Comparison of ENCODE assay signal across 24 cellular contexts in the genomic region with DNA sequence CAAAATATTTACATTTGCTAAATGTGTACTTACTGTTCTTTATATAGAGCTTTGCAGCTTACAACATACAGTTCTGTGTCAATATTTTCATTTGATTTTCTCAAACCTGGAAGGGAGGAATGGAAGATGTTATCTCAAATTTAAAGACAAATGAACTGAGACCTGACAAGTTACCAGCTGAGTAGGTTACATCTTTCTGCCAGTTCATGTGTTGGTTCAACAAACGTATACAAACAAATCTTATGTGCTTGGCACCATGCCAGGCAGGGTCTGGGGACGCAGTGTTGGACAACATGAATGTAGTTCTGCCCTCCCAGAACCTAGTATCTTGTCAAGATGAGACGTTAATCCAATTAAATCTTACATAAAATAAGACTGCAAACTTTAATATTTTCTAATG.
"Had no signal": no experiment of that assay in that cellular context is flagged by ENCODE, and none has a peak within 500 bp of the region (broad histone marks: within the 10 kb centered on the region; RNA-seq: fewer than 3 reads in every experiment).

No MANE protein-coding gene starts in this region.

- H3K4me1 ChIP-seq: esophagus squamous epithelium, spleen, uterus had no signal

- H3K36me3 Mint-ChIP-seq: activated CD8-positive, alpha-beta memory T cell treated with anti-CD3 and anti-CD28 coated beads, Interleukin-2, amount 10 ng/mL, durations not matched to agents 7 days and 5 days; memory B cell; natural killer cell treated with Interleukin-12 subunit alpha and Interleukin-12 subunit beta and Interleukin-15 and Interleukin-18, amount 100 ng/mL, for 72 hours had no signal

- H3K4me1 Mint-ChIP-seq: activated CD4-positive, alpha-beta T cell treated with anti-CD3 and anti-CD28 coated beads, Interleukin-2, amount 10 ng/mL, durations not matched to agents 24 days and 14 days; activated CD8-positive, alpha-beta memory T cell treated with anti-CD3 and anti-CD28 coated beads, Interleukin-2, amount 10 ng/mL, durations not matched to agents 7 days and 5 days; activated naive CD8-positive, alpha-beta T cell treated with anti-CD3 and anti-CD28 coated beads, Interleukin-2, amount 50 U/mL, for 24 hours; memory B cell had no signal

- H3K4me3 ChIP-seq: esophagus squamous epithelium, gastrocnemius medialis, spleen, testis, uterus had no signal

- H3K36me3 ChIP-seq: esophagus squamous epithelium, gastrocnemius medialis, spleen, uterus had no signal

- H3K9me3 ChIP-seq: esophagus squamous epithelium, gastrocnemius medialis, spleen, testis, uterus had no signal

- ATAC-seq: activated CD4-positive, CD25-positive, alpha-beta regulatory T cell treated with anti-CD3 and anti-CD28 coated beads, Interleukin-2, amount 50 U/mL, for 24 hours; activated CD8-positive, alpha-beta memory T cell treated with anti-CD3 and anti-CD28 coated beads, Interleukin-2, amount 10 ng/mL, durations not matched to agents 7 days and 5 days; activated CD8-positive, alpha-beta T cell treated with anti-CD3 and anti-CD28 coated beads for 36 hours; activated naive CD8-positive, alpha-beta T cell treated with anti-CD3 and anti-CD28 coated beads, Interleukin-2, amount 50 U/mL, for 24 hours; gastrocnemius medialis; natural killer cell treated with Interleukin-12 subunit alpha and Interleukin-12 subunit beta and Interleukin-15 and Interleukin-18, amount 100 ng/mL, for 72 hours had no signal

- H3K27me3 ChIP-seq: esophagus squamous epithelium, gastrocnemius medialis, testis, uterus had no signal

- H3K27me3 Mint-ChIP-seq: activated CD4-positive, alpha-beta T cell treated with anti-CD3 and anti-CD28 coated beads, Interleukin-2, amount 10 ng/mL, durations not matched to agents 24 days and 14 days; activated CD8-positive, alpha-beta memory T cell treated with anti-CD3 and anti-CD28 coated beads, Interleukin-2, amount 10 ng/mL, durations not matched to agents 7 days and 5 days; activated naive CD8-positive, alpha-beta T cell treated with anti-CD3 and anti-CD28 coated beads, Interleukin-2, amount 50 U/mL, for 24 hours had no signal

- H3K4me3 Mint-ChIP-seq: activated CD4-positive, alpha-beta T cell treated with anti-CD3 and anti-CD28 coated beads, Interleukin-2, amount 10 ng/mL, durations not matched to agents 24 days and 14 days; activated CD8-positive, alpha-beta memory T cell treated with anti-CD3 and anti-CD28 coated beads, Interleukin-2, amount 10 ng/mL, durations not matched to agents 7 days and 5 days; activated CD8-positive, alpha-beta T cell treated with anti-CD3 and anti-CD28 coated beads for 36 hours; activated naive CD8-positive, alpha-beta T cell treated with anti-CD3 and anti-CD28 coated beads, Interleukin-2, amount 50 U/mL, for 24 hours; endodermal cell; memory B cell; natural killer cell treated with Interleukin-12 subunit alpha and Interleukin-12 subunit beta and Interleukin-15 and Interleukin-18, amount 100 ng/mL, for 72 hours had no signal

- H3K9me3 Mint-ChIP-seq: activated CD4-positive, alpha-beta T cell treated with anti-CD3 and anti-CD28 coated beads, Interleukin-2, amount 10 ng/mL, durations not matched to agents 24 days and 14 days; activated CD8-positive, alpha-beta T cell treated with anti-CD3 and anti-CD28 coated beads for 36 hours; activated naive CD8-positive, alpha-beta T cell treated with anti-CD3 and anti-CD28 coated beads, Interleukin-2, amount 50 U/mL, for 24 hours; endodermal cell; memory B cell; natural killer cell treated with Interleukin-12 subunit alpha and Interleukin-12 subunit beta and Interleukin-15 and Interleukin-18, amount 100 ng/mL, for 72 hours had no signal

- H3K27ac ChIP-seq: esophagus squamous epithelium, gastrocnemius medialis, spleen, testis, uterus had no signal

- H3K27ac Mint-ChIP-seq: activated CD4-positive, alpha-beta T cell treated with anti-CD3 and anti-CD28 coated beads, Interleukin-2, amount 10 ng/mL, durations not matched to agents 24 days and 14 days; activated CD8-positive, alpha-beta memory T cell treated with anti-CD3 and anti-CD28 coated beads, Interleukin-2, amount 10 ng/mL, durations not matched to agents 7 days and 5 days; activated CD8-positive, alpha-beta T cell treated with anti-CD3 and anti-CD28 coated beads for 36 hours; activated naive CD8-positive, alpha-beta T cell treated with anti-CD3 and anti-CD28 coated beads, Interleukin-2, amount 50 U/mL, for 24 hours; endodermal cell; memory B cell; natural killer cell treated with Interleukin-12 subunit alpha and Interleukin-12 subunit beta and Interleukin-15 and Interleukin-18, amount 100 ng/mL, for 72 hours; progenitor cell of endocrine pancreas had no signal

- DNase-seq: activated CD4-positive, alpha-beta T cell treated with anti-CD3 and anti-CD28 coated beads, Interleukin-2, amount 10 ng/mL, durations not matched to agents 24 days and 14 days; activated CD8-positive, alpha-beta memory T cell treated with anti-CD3 and anti-CD28 coated beads, Interleukin-2, amount 10 ng/mL, durations not matched to agents 7 days and 5 days; activated CD8-positive, alpha-beta T cell treated with anti-CD3 and anti-CD28 coated beads for 36 hours; activated effector memory CD4-positive, alpha-beta T cell treated with anti-CD3 and anti-CD28 coated beads, Interleukin-2, amount 50 U/mL, for 16 hours; activated naive CD4-positive, alpha-beta T cell treated with anti-CD3 and anti-CD28 coated beads, Interleukin-2, amount 50 U/mL, for 16 hours; activated naive CD8-positive, alpha-beta T cell treated with anti-CD3 and anti-CD28 coated beads, Interleukin-2, amount 50 U/mL, for 24 hours; activated T-cell treated with anti-CD3 and anti-CD28 coated beads for 4 hours; cerebellar nuclear complex; cortex of kidney; endodermal cell; esophagus squamous epithelium; gastrocnemius medialis; head of caudate nucleus; hypothalamus; spleen; stimulated activated CD4-positive, alpha-beta T cell treated with anti-CD3 and anti-CD28 coated beads, Interleukin-4, amount 100 ng/mL, for 1 hour; stimulated activated naive CD4-positive, alpha-beta T cell; testis; trophoblast cell; uterus had no signal
